Comparison of ENCODE assay signal across 1 cellular context in genomic region chr13:75219479-75220237, GRCh38.
A peak's percentile ranks its signal among the peaks of the same experiment; 100 is the strongest.
TF ChIP-seq lines count a peak whose summit lies in the region.

No MANE protein-coding gene starts in this region.

TF ChIP-seq in H1, 55 proteins besides CTCF, POLR2A, EP300 and RAD21 (continued from another document):
- TF ChIP-seq RXRA (IDR thresholded peaks at IDR 0.05; ENCODE audit: insufficient read depth, low read depth, low read length) (no peak), BCL11A (IDR thresholded peaks at IDR 0.05; ENCODE audit: low read depth in 2 of 2, low read length in 2 of 2) (no peak), EGR1 (IDR thresholded peaks at IDR 0.05; ENCODE audit: borderline replicate concordance, low read depth, low read length) (0 out of 2 replicates have a peak, but pooled peaks have one; percentile 30), RNF2 (IDR thresholded peaks at IDR 0.05; ENCODE audit: borderline replicate concordance, low read depth, low read length, missing control alignments, poor library complexity, severe bottlenecking) (no peak), CTBP2 (IDR thresholded peaks at IDR 0.05; ENCODE audit: borderline replicate concordance, insufficient read depth, insufficient read length, low read length) (no peak), MAX (IDR thresholded peaks at IDR 0.05) (no peak), FOSL1 (IDR thresholded peaks at IDR 0.05; ENCODE audit: insufficient read depth, low read depth, low read length) (no peak), MAFK (IDR thresholded peaks at IDR 0.05; ENCODE audit: low read depth, low read length) (no peak), SAP30 (IDR thresholded peaks at IDR 0.05; ENCODE audit: insufficient read depth, insufficient replicate concordance, low read length) (no peak), SP2 (IDR thresholded peaks at IDR 0.05; ENCODE audit: low read length) (no peak), CBX5 (IDR thresholded peaks at IDR 0.05; ENCODE audit: low read depth, low read length) (no peak), GTF2F1 (IDR thresholded peaks at IDR 0.05; ENCODE audit: borderline replicate concordance, low read depth, low read length) (no peak), TAF7 (optimal IDR thresholded peaks at IDR 0.05; ENCODE audit: borderline replicate concordance, low read depth, low read length) (peak; percentile 60), YY1 (IDR thresholded peaks at IDR 0.05; ENCODE audit: low read depth, low read length) (0 out of 2 replicates have a peak, but pooled peaks have one; percentile 40), TAF1 (IDR thresholded peaks at IDR 0.05; ENCODE audit: low read depth, low read length) (peak; percentile 24; the same call in 1 of the 2 replicates), NRF1 (IDR thresholded peaks at IDR 0.05; ENCODE audit: low read depth, low read length) (no peak), CBX8 (IDR thresholded peaks at IDR 0.05; ENCODE audit: borderline replicate concordance, low read depth, low read length) (no peak), CEBPB (IDR thresholded peaks at IDR 0.05; ENCODE audit: low read depth, low read length) (no peak), SRF (IDR thresholded peaks at IDR 0.05; ENCODE audit: low read depth, low read length) (0 out of 2 replicates have a peak, but pooled peaks have one; percentile 7), CREB1 (IDR thresholded peaks at IDR 0.05) (no peak)
